Comparison of ENCODE assay signal across 24 cellular contexts in genomic region chr11:82908311-82908710, GRCh38. TPM values are rescaled to one million over a fixed set of nuclear protein-coding genes. Genes with fewer than 3 reads are reported as not detected.
DNase-seq lines count a peak whose midpoint lies in the region; ATAC-seq lines count a peak whose summit lies in the region.
"Had no signal": no experiment of that assay in that cellular context is flagged by ENCODE, and none has a peak within 500 bp of the region (broad histone marks: within the 10 kb centered on the region; RNA-seq: fewer than 3 reads in every experiment).

No MANE protein-coding gene starts in this region.

- no peaks in the 10 kb centered on the region for H3K27me3 Mint-ChIP-seq in activated CD4-positive, alpha-beta T cell treated with anti-CD3 and anti-CD28 coated beads, Interleukin-2, amount 10 ng/mL, durations not matched to agents 24 days and 14 days
- H3K27me3 Mint-ChIP-seq in T-helper 17 cell, result no peaks in the 10 kb centered on the region
- H3K27me3 Mint-ChIP-seq in activated T-helper 17 cell treated with anti-CD3 and anti-CD28 coated beads, Interleukin-2, amount 50 U/mL, for 72 hours, result no peaks in the 10 kb centered on the region
- H3K27me3 Mint-ChIP-seq: activated naive CD8-positive, alpha-beta T cell had no signal

- no peak overlapping the region for H3K27ac Mint-ChIP-seq in activated CD4-positive, alpha-beta T cell treated with anti-CD3 and anti-CD28 coated beads, Interleukin-2, amount 10 ng/mL, durations not matched to agents 24 days and 14 days
- H3K27ac Mint-ChIP-seq in T-helper 17 cell, result peak overlapping the region; percentile 37
- no peak overlapping the region for H3K27ac Mint-ChIP-seq in activated T-helper 17 cell treated with anti-CD3 and anti-CD28 coated beads, Interleukin-2, amount 50 U/mL, for 72 hours
- H3K27ac Mint-ChIP-seq: activated T-helper 1 cell treated with anti-CD3 and anti-CD28 coated beads, Interleukin-12 subunit alpha, Interleukin-12 subunit beta, Interleukin-2, Interleukin-4 antibody, amounts not matched to agents 30 ng/mL and 10 ng/mL and 1 ng/mL, durations not matched to agents 14 hours and 24 hours and 36 hours had no signal

- H3K4me3 Mint-ChIP-seq in activated CD4-positive, alpha-beta T cell treated with anti-CD3 and anti-CD28 coated beads, Interleukin-2, amount 10 ng/mL, durations not matched to agents 24 days and 14 days, result no peak overlapping the region
- H3K4me3 Mint-ChIP-seq in T-helper 17 cell, result no peak overlapping the region
- no peak overlapping the region for H3K4me3 Mint-ChIP-seq in activated T-helper 17 cell treated with anti-CD3 and anti-CD28 coated beads, Interleukin-2, amount 50 U/mL, for 72 hours
- H3K4me3 Mint-ChIP-seq: activated naive CD8-positive, alpha-beta T cell; activated T-helper 1 cell treated with anti-CD3 and anti-CD28 coated beads, Interleukin-12 subunit alpha, Interleukin-12 subunit beta, Interleukin-2, Interleukin-4 antibody, amounts not matched to agents 30 ng/mL and 10 ng/mL and 1 ng/mL, durations not matched to agents 14 hours and 24 hours and 36 hours had no signal

- H3K9me3 ChIP-seq in T-helper 17 cell (ENCODE audit: control insufficient read depth, low read length, poor library complexity, severe bottlenecking), result no peaks in the 10 kb centered on the region
- H3K9me3 ChIP-seq: stomach had no signal

- intact Hi-C loops in activated CD4-positive, alpha-beta T cell treated with anti-CD3 and anti-CD28 coated beads, Interleukin-2, amount 10 ng/mL, durations not matched to agents 24 days and 14 days (cut with micrococcal nuclease), result no loop called here
- intact Hi-C loops in left colon (cut with DNase I, micrococcal nuclease), result loop anchor here in 1 of 2 donors (10.0 kb wide), 3 partner anchors 166 to 346 kb away; partner anchors contain the start of genes ANKRD42 and RAB30

- ATAC-seq in T-helper 17 cell, result no peak
- peak; percentile 6 for ATAC-seq in left colon
- no peak for ATAC-seq in activated T-helper 17 cell treated with anti-CD3 and anti-CD28 coated beads, Interleukin-2, amount 50 U/mL, for 72 hours (replicated peaks)
- ATAC-seq: esophagus mucosa, K562, left cardiac atrium had no signal

- peaks cover 13% of the 10 kb centered on the region for H3K36me3 Mint-ChIP-seq in activated CD4-positive, alpha-beta T cell treated with anti-CD3 and anti-CD28 coated beads, Interleukin-2, amount 10 ng/mL, durations not matched to agents 24 days and 14 days (ENCODE audit: low read depth)
- no peaks in the 10 kb centered on the region for H3K36me3 Mint-ChIP-seq in T-helper 17 cell (ENCODE audit: low read depth)
- H3K36me3 Mint-ChIP-seq in activated T-helper 17 cell treated with anti-CD3 and anti-CD28 coated beads, Interleukin-2, amount 50 U/mL, for 72 hours (ENCODE audit: low read depth), result no peaks in the 10 kb centered on the region

- peaks cover 5% of the 10 kb centered on the region for H3K9me3 Mint-ChIP-seq in activated CD4-positive, alpha-beta T cell treated with anti-CD3 and anti-CD28 coated beads, Interleukin-2, amount 10 ng/mL, durations not matched to agents 24 days and 14 days
- H3K9me3 Mint-ChIP-seq in activated T-helper 17 cell treated with anti-CD3 and anti-CD28 coated beads, Interleukin-2, amount 50 U/mL, for 72 hours, result peaks cover 3% of the 10 kb centered on the region

- peak; percentile 43 for DNase-seq in activated CD4-positive, alpha-beta T cell treated with anti-CD3 and anti-CD28 coated beads, Interleukin-2, amount 10 ng/mL, durations not matched to agents 24 days and 14 days
- no peak for DNase-seq in activated CD4-positive, alpha-beta T cell treated with anti-CD3 and anti-CD28 coated beads for 4 hours
- DNase-seq in T-helper 17 cell, result no peak
- no peak for DNase-seq in left colon
- no peak for DNase-seq in substantia nigra (lab: John Stamatoyannopoulos, UW)
- DNase-seq in stimulated activated naive CD4-positive, alpha-beta T cell (lab: John Stamatoyannopoulos, UW), result no peak
- no peak for DNase-seq in T-helper 1 cell
- DNase-seq: activated CD4-positive, CD25-positive, alpha-beta regulatory T cell treated with anti-CD3 and anti-CD28 coated beads, Interleukin-2, amount 50 U/mL, for 72 hours; AML-193; cerebellar nuclear complex; effector CD4-positive, alpha-beta T cell; left cardiac atrium; NCI-H187 treated with DMSO at 0.1 percent for 48 hours; NCI-H2227 treated with DMSO at 0.1 percent for 48 hours; NCI-H82; stimulated activated CD4-positive, alpha-beta T cell treated with anti-CD3 and anti-CD28 coated beads, Interleukin-2, amount 100 ng/mL, for 24 hours; stomach; T1000 had no signal

- peak overlapping the region; percentile 4 for H3K27ac ChIP-seq in substantia nigra (ENCODE audit: low read depth, low read length, poor library complexity, severe bottlenecking)
- H3K27ac ChIP-seq: 22Rv1, stomach had no signal

- peaks cover 29% of the 10 kb centered on the region for H3K4me1 Mint-ChIP-seq in activated CD4-positive, alpha-beta T cell treated with anti-CD3 and anti-CD28 coated beads, Interleukin-2, amount 10 ng/mL, durations not matched to agents 24 days and 14 days
- peaks cover 14% of the 10 kb centered on the region for H3K4me1 Mint-ChIP-seq in T-helper 17 cell
- H3K4me1 Mint-ChIP-seq in activated T-helper 17 cell treated with anti-CD3 and anti-CD28 coated beads, Interleukin-2, amount 50 U/mL, for 72 hours, result peaks cover 4% of the 10 kb centered on the region

RNA-seq across cellular contexts. Expression of gene DDIAS, which starts 6.8 kb away (rescaled TPM):
- total RNA-seq in activated CD4-positive, alpha-beta T cell treated with anti-CD3 and anti-CD28 coated beads, Interleukin-2, amount 10 ng/mL, durations not matched to agents 24 days and 14 days, result 25.2 and 26.9 TPM in 2 replicates
- total RNA-seq in T-helper 17 cell, result under 1 TPM; 0.47 to 0.52 TPM
- total RNA-seq in left colon, result 1 to 10 TPM in 1 of 2 donors, under 1 TPM in 1; 0.84 to 2.5 TPM
- total RNA-seq in activated T-helper 17 cell treated with anti-CD3 and anti-CD28 coated beads, Interleukin-2, amount 50 U/mL, for 72 hours, result 10 to 100 TPM in 1 of 2 donors, 1 to 10 TPM in 1; 6.1 to 17.3 TPM

RNA-seq across cellular contexts. Expression of gene PRCP, which starts 8.1 kb away (rescaled TPM):
- 20.6 and 22.6 TPM in 2 replicates for total RNA-seq in activated CD4-positive, alpha-beta T cell treated with anti-CD3 and anti-CD28 coated beads, Interleukin-2, amount 10 ng/mL, durations not matched to agents 24 days and 14 days
- total RNA-seq in T-helper 17 cell (10 to 100 TPM; 23.0 to 28.7 TPM), left colon (10 to 100 TPM; 27.4 to 47.9 TPM)
- total RNA-seq in activated T-helper 17 cell treated with anti-CD3 and anti-CD28 coated beads, Interleukin-2, amount 50 U/mL, for 72 hours, result 10 to 100 TPM; 20.9 to 26.9 TPM
